In the genomic region with DNA sequence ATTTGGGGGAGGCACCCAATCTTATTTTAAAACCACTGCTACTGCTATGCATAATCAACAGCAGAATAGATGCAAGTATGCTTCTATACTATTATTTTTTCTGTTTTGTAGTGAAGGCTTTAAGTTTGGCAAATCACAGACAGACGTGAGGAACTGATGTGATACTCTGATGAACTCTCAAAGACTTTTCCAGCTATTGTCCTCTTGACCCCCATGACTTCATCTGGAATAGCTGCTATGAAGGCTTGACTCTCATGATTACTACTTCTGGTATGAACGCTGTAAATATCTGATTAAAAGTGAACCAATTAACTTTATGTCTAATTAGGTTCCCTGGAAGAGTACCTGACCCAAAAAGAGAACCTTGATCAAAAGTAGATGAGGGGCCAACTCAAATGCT, we compare ENCODE assay signal across 23 cellular contexts. TPM values are rescaled to one million over a fixed set of nuclear protein-coding genes. Genes with fewer than 3 reads are reported as not detected.
DNase-seq lines count a peak whose midpoint lies in the region; ATAC-seq, FAIRE-seq and TF ChIP-seq lines count a peak whose summit lies in the region.
"Had no signal": no experiment of that assay in that cellular context is flagged by ENCODE, and none has a peak within 500 bp of the region (broad histone marks: within the 10 kb centered on the region; RNA-seq: fewer than 3 reads in every experiment).

No MANE protein-coding gene starts in this region.

- no peaks in the 10 kb centered on the region for H3K9me2 ChIP-seq in GM23248 (ENCODE audit: insufficient read depth)

- in situ Hi-C loops in GM23248 (cut with MboI) (no loop called here), HepG2 (cut with HindIII; ENCODE audit: extremely low pct_ligation_motif_present, low pct_unique_long_range_greater_than_20kb) (no loop called here)

- H3K9me3 ChIP-seq in GM23248 (ENCODE audit: low read depth), result no peaks in the 10 kb centered on the region
- no peaks in the 10 kb centered on the region for H3K9me3 ChIP-seq in ascending aorta
- H3K9me3 ChIP-seq in HepG2 (ENCODE audit: low read length), result no peaks in the 10 kb centered on the region
- H3K9me3 ChIP-seq: BE2C had no signal

- WGBS in GM23248 (ENCODE audit: low coverage in 1 of 2, low lambda C conversion rate in 2 of 2, missing lambda C conversion rate in 2 of 2), 2 experiments, result 57 to 64% methylated on average over 2 of the region's 2 CpGs
- WGBS in HepG2 (ENCODE audit: low lambda C conversion rate), result 95% methylated on average over 2 of the region's 2 CpGs

- no peaks in the 10 kb centered on the region for H3F3A ChIP-seq in GM23248 (ENCODE audit: insufficient read depth)

- CTCF ChIA-PET in HepG2 (lab: Yijun Ruan, JAX; ENCODE audit: low intra/inter-chr PET ratio, low total read pairs), result no interaction called here

- H2AFZ ChIP-seq in GM23248 (no peak overlapping the region), HepG2 (ENCODE audit: low read length) (no peak overlapping the region)
- H2AFZ ChIP-seq: GM23338 had no signal

- TF ChIP-seq EP300 in HepG2 (IDR thresholded peaks at IDR 0.05; ENCODE audit: low read depth in 2 of 2, low read length in 2 of 2) (no peak), HepG2 (CRISPR knock-in tag; IDR thresholded peaks at IDR 0.05; ENCODE audit: borderline replicate concordance) (no peak)

- H3K9ac ChIP-seq in GM23248 (no peak overlapping the region), HepG2 (ENCODE audit: insufficient read depth, low read depth, low read length) (no peak overlapping the region)

- POLR2A ChIA-PET in HepG2 (lab: Yijun Ruan, JAX), result no interaction called here

- peaks cover 8% of the 10 kb centered on the region; the same call in 1 of the 2 replicates for H3K4me1 ChIP-seq in GM23248 (ENCODE audit: insufficient read depth)
- peaks cover 0 to 14% of the 10 kb centered on the region in 2 donors for H3K4me1 ChIP-seq in ascending aorta
- H3K4me1 ChIP-seq in HepG2 (ENCODE audit: insufficient read depth, low read length), result no peaks in the 10 kb centered on the region
- H3K4me1 ChIP-seq: BE2C had no signal

- H3K4me3 ChIP-seq in GM23248 (no peak overlapping the region), ascending aorta (no peak overlapping the region), foreskin fibroblast (ENCODE audit: low read depth in 1 of 2, low read length in 2 of 2) (no peak overlapping the region), HepG2 (replicated peaks in 1 of 3; ENCODE audit: insufficient read depth in 1 of 3, low read depth in 2 of 3, low read length in 3 of 3) (no peak overlapping the region)
- H3K4me3 ChIP-seq: GM23338 had no signal

- H3K79me2 ChIP-seq in GM23248 (ENCODE audit: insufficient read depth) (peaks cover 10% of the 10 kb centered on the region; the same call in 1 of the 2 replicates), HepG2 (ENCODE audit: insufficient read depth, low read length) (no peaks in the 10 kb centered on the region)

- H3K27me3 ChIP-seq in GM23248 (replicated peaks; ENCODE audit: insufficient read depth) (no peaks in the 10 kb centered on the region), ascending aorta (no peaks in the 10 kb centered on the region), HepG2 (ENCODE audit: control insufficient read depth in 1 of 2, insufficient read depth in 2 of 2, low read length in 2 of 2) (no peaks in the 10 kb centered on the region)
- H3K27me3 ChIP-seq: BE2C had no signal

- no peaks in the 10 kb centered on the region for H4K20me1 ChIP-seq in GM23248 (ENCODE audit: insufficient read depth)
- H4K20me1 ChIP-seq in HepG2 (ENCODE audit: insufficient read depth, low read length), result no peaks in the 10 kb centered on the region

- FAIRE-seq in HepG2 (lab: Jason Lieb, UNC), result no peak
- FAIRE-seq: A204.1, GM12892, GM18507, H54, HTR-8/SVneo had no signal

- TF ChIP-seq POLR2A in HepG2 (IDR thresholded peaks at IDR 0.05; ENCODE audit: insufficient read depth in 1 of 2, low read depth in 2 of 2, low read length in 2 of 2), result no peak

- intact Hi-C loops in ascending aorta (cut with DNase I) (no loop called here), HepG2 (cut with micrococcal nuclease; ENCODE audit: unreplicated experiment) (no loop called here)

- BruUV-seq in HepG2 (replicated peaks; lab: Mats Ljungman, UMichigan), result no TSS peak

- H3K36me3 ChIP-seq in GM23248 (ENCODE audit: low read depth) (no peaks in the 10 kb centered on the region), ascending aorta (peaks cover 2 to 16% of the 10 kb centered on the region in 2 donors), HepG2 (replicated peaks in 1 of 2; ENCODE audit: control insufficient read depth in 1 of 2, insufficient read depth in 2 of 2, low read length in 2 of 2) (peaks cover 5 to 16% of the 10 kb centered on the region in 2 experiments)
- H3K36me3 ChIP-seq: BE2C had no signal

- no peak for TF ChIP-seq RAD21 in HepG2 (CRISPR knock-in tag; IDR thresholded peaks at IDR 0.05)

- TF ChIP-seq CTCF in ascending aorta (IDR thresholded peaks at IDR 0.05) (no peak), foreskin fibroblast (IDR thresholded peaks at IDR 0.05; ENCODE audit: low read depth, low read length) (no peak), HepG2 (CRISPR knock-in tag; IDR thresholded peaks at IDR 0.05) (no peak)

- DNase-seq in GM23248 (peak; percentile 41), ascending aorta (ENCODE audit: low spot score in 2 of 2) (no peak), foreskin fibroblast (peak; percentile 12 to 35), NCI-H1436 (lab: John Stamatoyannopoulos, UW) (no peak), HepG2 (ENCODE audit: low spot score) (no peak), NCI-H69 (lab: John Stamatoyannopoulos, UW) (no peak)
- DNase-seq: ACHN; BE2C; C1 segment of cervical spinal cord; CD4-positive, CD25-positive, alpha-beta regulatory T cell; CD8-positive, alpha-beta memory T cell; COR-L47; DMS 273 treated with DMSO at 0.1 percent for 48 hours; DMS53; DND-41; GDM1; HCEC 1CT had no signal

- H3K27ac ChIP-seq in GM23248 (no peak overlapping the region), ascending aorta (peak overlapping the region; percentile 20 to 26), HepG2 (ENCODE audit: extremely low read length, insufficient read depth, low read length) (no peak overlapping the region)

- H3K4me2 ChIP-seq in GM23248 (ENCODE audit: unreplicated experiment) (no peak overlapping the region), HepG2 (ENCODE audit: low read depth, low read length) (no peak overlapping the region)
- H3K4me2 ChIP-seq: GM23338 had no signal

- ATAC-seq in HepG2, result no peak
- ATAC-seq: GM23338 had no signal

TF ChIP-seq in HepG2, 621 proteins besides CTCF, POLR2A, EP300 and RAD21 (continues in another document):
- TF ChIP-seq, protein P1, sequence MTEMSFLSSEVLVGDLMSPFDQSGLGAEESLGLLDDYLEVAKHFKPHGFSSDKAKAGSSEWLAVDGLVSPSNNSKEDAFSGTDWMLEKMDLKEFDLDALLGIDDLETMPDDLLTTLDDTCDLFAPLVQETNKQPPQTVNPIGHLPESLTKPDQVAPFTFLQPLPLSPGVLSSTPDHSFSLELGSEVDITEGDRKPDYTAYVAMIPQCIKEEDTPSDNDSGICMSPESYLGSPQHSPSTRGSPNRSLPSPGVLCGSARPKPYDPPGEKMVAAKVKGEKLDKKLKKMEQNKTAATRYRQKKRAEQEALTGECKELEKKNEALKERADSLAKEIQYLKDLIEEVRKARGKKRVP (CRISPR knock-in tag; IDR thresholded peaks at IDR 0.05), result no peak
- no peak for TF ChIP-seq CENPT (CRISPR knock-in tag; IDR thresholded peaks at IDR 0.05; ENCODE audit: low read depth)

RNA-seq across cellular contexts. Expression of a gene that starts 49.1 kb away (rescaled TPM):
- 16.9 and 19.2 TPM in 2 replicates for total RNA-seq in GM23248 (2014; rRNA removed; shearing (Covaris generic))
- polyA plus RNA-seq in GM23248 (2016; fragmentation: Nextera tagmentation; extraction: Ambion mirVana) (8.6 and 9.1 TPM in 2 replicates), HepG2 (2011; rRNA removed) (12.2 and 13.9 TPM in 2 replicates)
- total RNA-seq in ascending aorta (52.6 TPM), HepG2 (2016; rRNA removed; fragmentation: Illumina TruSeq; extraction: Trizol) (19.7 and 26.3 TPM in 2 replicates)
- 9.5 and 9.6 TPM in 2 replicates for total RNA-seq in HepG2 (2016; cell fraction: cytosol; rRNA removed; fragmentation: Illumina TruSeq; extraction: Trizol; ENCODE audit: low read depth)
- total RNA-seq in HepG2 (2016; cell fraction: insoluble cytoplasmic fraction; rRNA removed; fragmentation: Illumina TruSeq; extraction: Trizol), result 17.2 and 24.4 TPM in 2 replicates
- total RNA-seq in HepG2 (2016; cell fraction: membrane; rRNA removed; fragmentation: Illumina TruSeq; extraction: Trizol), result 7.9 and 8.4 TPM in 2 replicates
- 15.7 and 18.2 TPM in 2 replicates for total RNA-seq in HepG2 (2016; cell fraction: nucleus; rRNA removed; fragmentation: Illumina TruSeq; extraction: Trizol)
- 5.6 and 7.2 TPM in 2 replicates for polyA plus RNA-seq in HepG2 (2011; cell fraction: cytosol; rRNA removed)
- 7.5 and 7.6 TPM in 2 replicates for polyA plus RNA-seq in HepG2 (2011; cell fraction: nucleus; rRNA removed)
- polyA plus RNA-seq in HepG2 (2012), result 7.5 and 7.9 TPM in 2 replicates
- polyA plus RNA-seq in HepG2 (2016; cell fraction: cytosol; fragmentation: Illumina TruSeq; extraction: Trizol; ENCODE audit: low read depth), result 0.67 and 1.0 TPM in 2 replicates
- polyA plus RNA-seq in HepG2 (2016; cell fraction: insoluble cytoplasmic fraction; fragmentation: Illumina TruSeq; extraction: Trizol; ENCODE audit: low read depth), result 11.7 and 12.0 TPM in 2 replicates
- 1.4 and 1.6 TPM in 2 replicates for polyA plus RNA-seq in HepG2 (2016; cell fraction: membrane; fragmentation: Illumina TruSeq; extraction: Trizol; ENCODE audit: low read depth)
- polyA plus RNA-seq in HepG2 (2016; cell fraction: nucleus; fragmentation: Illumina TruSeq; extraction: Trizol; ENCODE audit: insufficient read depth, low read depth), result 16.9 and 17.5 TPM in 2 replicates
- polyA minus RNA-seq in HepG2 (2011; rRNA and poly(A)+ RNA removed; ENCODE audit: low replicate concordance), result 26.2 and 75.0 TPM in 2 replicates
- 11.7 and 13.3 TPM in 2 replicates for polyA minus RNA-seq in HepG2 (2011; cell fraction: cytosol; rRNA and poly(A)+ RNA removed)
- polyA minus RNA-seq in HepG2 (2011; cell fraction: nucleus; rRNA and poly(A)+ RNA removed), result 20.0 and 20.3 TPM in 2 replicates

Comparison
In these comparisons a context has a peak if more than half of its experiments do, and no peak if none do; other contexts are left out.
1. DNase-seq: peak in GM23248 (single experiment) and foreskin fibroblast (2 of 2); none in ascending aorta (0 of 2), NCI-H1436 (single experiment), HepG2 (single experiment) and NCI-H69 (single experiment).
2. H3K27ac ChIP-seq: peak in ascending aorta (2 of 2); none in GM23248 (single experiment) and HepG2 (single experiment).